ENCODE assay signal across 8 cellular contexts in the genomic region with DNA sequence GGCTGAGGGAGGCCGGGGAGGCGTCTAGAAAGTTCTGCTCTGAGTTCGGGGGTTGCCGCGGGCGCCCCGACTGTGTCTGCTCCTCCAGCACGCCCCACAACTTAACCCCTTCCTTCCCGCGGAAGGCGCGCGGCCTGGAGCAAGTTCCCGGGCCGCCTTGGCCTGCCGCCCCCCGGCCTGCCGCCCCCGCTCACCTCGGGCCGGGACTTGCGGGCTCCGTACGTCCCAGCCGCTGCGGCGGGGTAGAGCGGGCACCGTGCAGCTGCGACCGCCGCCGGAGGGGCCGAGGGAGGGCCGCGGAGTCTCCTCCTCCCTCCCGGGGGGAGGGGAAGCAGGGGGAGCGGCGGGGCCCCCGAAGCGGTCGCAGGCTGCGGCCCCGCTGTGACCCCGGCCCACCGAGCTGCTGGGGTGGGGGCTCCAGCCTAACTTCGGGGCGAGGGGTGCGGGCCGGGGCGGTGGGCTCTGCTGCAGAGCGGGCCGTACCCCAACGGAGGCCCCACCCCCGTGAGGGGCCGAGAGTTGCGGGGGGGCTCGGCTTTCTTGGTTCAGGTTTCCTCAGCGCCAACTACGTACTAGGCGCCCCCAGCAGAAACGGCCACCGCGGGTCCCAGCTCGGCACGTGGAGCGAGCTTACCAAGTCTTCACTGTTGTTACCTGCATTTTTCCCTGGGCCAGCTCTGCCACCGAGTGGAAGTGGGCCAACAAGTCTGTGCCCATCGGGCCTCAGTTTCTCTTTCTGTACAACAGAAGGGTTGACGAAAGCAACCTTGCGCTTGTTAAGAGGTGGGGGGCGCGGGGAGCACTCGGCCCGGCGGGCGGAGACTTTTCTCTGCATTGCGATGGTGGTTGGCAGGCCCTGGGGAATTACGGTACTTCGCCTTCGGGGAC. TPM values are rescaled to one million over a fixed set of nuclear protein-coding genes. Genes with fewer than 3 reads are reported as not detected.
A peak's percentile ranks its signal among the peaks of the same experiment; 100 is the strongest.
DNase-seq lines count a peak whose midpoint lies in the region; ATAC-seq, FAIRE-seq and TF ChIP-seq lines count a peak whose summit lies in the region.

CCDC102A (minus strand) TSS at position 266 of the 888 bp plus-strand sequence. CDS start 7,394 bp downstream, outside the sequence.

- H3K27ac ChIP-seq in esophagus muscularis mucosa (replicated peaks in 1 of 4), result peak within 1 kb of the TSS; percentile 91 to 96 (median 96)

- H3K4me3 ChIP-seq in GM08714 (ENCODE audit: low read length) (peak within 1 kb of the TSS; percentile 59), esophagus muscularis mucosa (peak within 1 kb of the TSS; percentile 95 to 99 (median 96))
- peak within 1 kb of the TSS; percentile 66 for H3K4me3 ChIP-seq in Jurkat, Clone E6-1 (ENCODE audit: low read length)

- H3K27me3 Mint-ChIP-seq in activated CD8-positive, alpha-beta memory T cell treated with anti-CD3 and anti-CD28 coated beads, Interleukin-2, amount 10 ng/mL, durations not matched to agents 7 days and 5 days, result no peaks in the 10 kb centered on the region
- no peaks in the 10 kb centered on the region for H3K27me3 Mint-ChIP-seq in naive thymus-derived CD8-positive, alpha-beta T cell

- FAIRE-seq in urothelium cell line (lab: Jason Lieb, UNC), result no peak
- no peak for FAIRE-seq in D721Med (lab: Jason Lieb, UNC)

- peaks cover 0 to 3% (median 0%) of the 10 kb centered on the region in 4 donors for H3K27me3 ChIP-seq in esophagus muscularis mucosa

- H3K4me1 Mint-ChIP-seq in activated CD8-positive, alpha-beta memory T cell treated with anti-CD3 and anti-CD28 coated beads, Interleukin-2, amount 10 ng/mL, durations not matched to agents 7 days and 5 days, result peaks cover 79% of the 10 kb centered on the region
- H3K4me1 Mint-ChIP-seq in naive thymus-derived CD8-positive, alpha-beta T cell, result peaks cover 44 to 85% (median 73%) of the 10 kb centered on the region in 4 donors

- TF ChIP-seq POLR2A in esophagus muscularis mucosa (IDR thresholded peaks at IDR 0.05; ENCODE audit: low read depth), result no peak

- 0% methylated on average over 6 of the region's 81 CpGs for WGBS in esophagus muscularis mucosa

- no peaks in the 10 kb centered on the region for H3K9me3 ChIP-seq in esophagus muscularis mucosa

- POLR2A ChIA-PET in naive thymus-derived CD8-positive, alpha-beta T cell (lab: Charles Lee), result interaction anchor here (0.5 to 3.3 kb wide), 18 partner anchors 9 to 1017 kb away, joined by 3 to 42 read pairs (median 4); partner anchors contain the start of genes CFAP20, CIAPIN1, COQ9 and DOK4

- peak within 1 kb of the TSS; percentile 90 for H3K27ac Mint-ChIP-seq in activated CD8-positive, alpha-beta memory T cell treated with anti-CD3 and anti-CD28 coated beads, Interleukin-2, amount 10 ng/mL, durations not matched to agents 7 days and 5 days
- peak within 1 kb of the TSS; percentile 91 to 99 (median 95) for H3K27ac Mint-ChIP-seq in naive thymus-derived CD8-positive, alpha-beta T cell

- peaks cover 26 to 57% (median 51%) of the 10 kb centered on the region in 4 donors for H3K4me1 ChIP-seq in esophagus muscularis mucosa

- CTCF ChIA-PET in activated CD8-positive, alpha-beta memory T cell treated with anti-CD3 and anti-CD28 coated beads, Interleukin-2, amount 10 ng/mL, durations not matched to agents 7 days and 5 days (lab: Charles Lee), result interaction anchor here (0.8 to 2.9 kb wide), 11 partner anchors 9 to 112 kb away, joined by 3 to 21 read pairs (median 7); partner anchors contain the start of gene POLR2C

- peak; percentile 15 for ATAC-seq in GM21619 (IDR thresholded peaks at IDR 0.05; ENCODE audit: unreplicated experiment)
- peak; percentile 38 for ATAC-seq in activated CD8-positive, alpha-beta memory T cell treated with anti-CD3 and anti-CD28 coated beads, Interleukin-2, amount 10 ng/mL, durations not matched to agents 7 days and 5 days
- peak; percentile 53 to 65 for ATAC-seq in naive thymus-derived CD8-positive, alpha-beta T cell

- no peak for DNase-seq in Jurkat, Clone E6-1 (ENCODE audit: low read depth, low spot score)
- peak; percentile 74 for DNase-seq in activated CD8-positive, alpha-beta memory T cell treated with anti-CD3 and anti-CD28 coated beads, Interleukin-2, amount 10 ng/mL, durations not matched to agents 7 days and 5 days
- DNase-seq in esophagus muscularis mucosa (ENCODE audit: extremely low spot score) (no peak), urothelium cell line (ENCODE audit: low spot score) (peak; percentile 70), D721Med (ENCODE audit: insufficient read length, low spot score) (no peak)
- peak in 9 of 10 donors; percentile 34 to 85 (median 49) for DNase-seq in naive thymus-derived CD8-positive, alpha-beta T cell

- H3K4me3 Mint-ChIP-seq in activated CD8-positive, alpha-beta memory T cell treated with anti-CD3 and anti-CD28 coated beads, Interleukin-2, amount 10 ng/mL, durations not matched to agents 7 days and 5 days, result peak within 1 kb of the TSS; percentile 84
- peak within 1 kb of the TSS; percentile 83 to 93 (median 88) for H3K4me3 Mint-ChIP-seq in naive thymus-derived CD8-positive, alpha-beta T cell

- H3K36me3 ChIP-seq in esophagus muscularis mucosa, result no peaks in the 10 kb centered on the region

- no peak for TF ChIP-seq CTCF in esophagus muscularis mucosa (IDR thresholded peaks at IDR 0.05)
- no peak for TF ChIP-seq CTCF in D721Med (IDR thresholded peaks at IDR 0.05; ENCODE audit: insufficient read depth, missing control alignments)

- intact Hi-C loops in esophagus muscularis mucosa (cut with DNase I), result loop anchor here (5.0 to 10.0 kb wide), 2 partner anchors 49 to 352 kb away; partner anchors contain the start of genes DOK4, PSME3IP1 and RSPRY1

- H3K36me3 Mint-ChIP-seq in activated CD8-positive, alpha-beta memory T cell treated with anti-CD3 and anti-CD28 coated beads, Interleukin-2, amount 10 ng/mL, durations not matched to agents 7 days and 5 days, result no peaks in the 10 kb centered on the region
- no peaks in the 10 kb centered on the region for H3K36me3 Mint-ChIP-seq in naive thymus-derived CD8-positive, alpha-beta T cell

- TF ChIP-seq EP300 in esophagus muscularis mucosa (IDR thresholded peaks at IDR 0.05), result no peak

- H3K9me3 Mint-ChIP-seq in activated CD8-positive, alpha-beta memory T cell treated with anti-CD3 and anti-CD28 coated beads, Interleukin-2, amount 10 ng/mL, durations not matched to agents 7 days and 5 days (ENCODE audit: low read depth), result no peaks in the 10 kb centered on the region
- no peaks in the 10 kb centered on the region for H3K9me3 Mint-ChIP-seq in naive thymus-derived CD8-positive, alpha-beta T cell

RNA-seq across cellular contexts. Expression of gene CCDC102A, which starts in this region (rescaled TPM):
- 7.7 TPM for polyA plus RNA-seq in Jurkat, Clone E6-1 (2012; ENCODE audit: insufficient read depth, insufficient read length)
- total RNA-seq in activated CD8-positive, alpha-beta memory T cell treated with anti-CD3 and anti-CD28 coated beads, Interleukin-2, amount 10 ng/mL, durations not matched to agents 7 days and 5 days, result 10 to 100 TPM; 19.7 to 20.2 TPM
- 10 to 100 TPM; 22.7 to 54.9 (median 36.9) TPM for total RNA-seq in esophagus muscularis mucosa
- total RNA-seq in naive thymus-derived CD8-positive, alpha-beta T cell, result 1 to 10 TPM; 7.0 to 9.7 TPM
- polyA plus RNA-seq in naive thymus-derived CD8-positive, alpha-beta T cell, result 10 to 100 TPM in 1 of 3 donors, 1 to 10 TPM in 2; 7.8 to 17.0 (median 9.2) TPM

Comparison
In these comparisons a context has a peak if more than half of its experiments do, and no peak if none do; other contexts are left out.
1. DNase-seq: peak in activated CD8-positive, alpha-beta memory T cell treated with anti-CD3 and anti-CD28 coated beads, Interleukin-2, amount 10 ng/mL, durations not matched to agents 7 days and 5 days (single experiment), naive thymus-derived CD8-positive, alpha-beta T cell (9 of 10) and urothelium cell line (single experiment); none in Jurkat, Clone E6-1 (single experiment), esophagus muscularis mucosa (single experiment) and D721Med (single experiment).
2. Peak in every context shown above with its lines, with median percentiles within 50 percentile points of each other: H3K4me3 ChIP-seq and ATAC-seq.